Comparison of ENCODE assay signal across 8 cellular contexts in the genomic region with DNA sequence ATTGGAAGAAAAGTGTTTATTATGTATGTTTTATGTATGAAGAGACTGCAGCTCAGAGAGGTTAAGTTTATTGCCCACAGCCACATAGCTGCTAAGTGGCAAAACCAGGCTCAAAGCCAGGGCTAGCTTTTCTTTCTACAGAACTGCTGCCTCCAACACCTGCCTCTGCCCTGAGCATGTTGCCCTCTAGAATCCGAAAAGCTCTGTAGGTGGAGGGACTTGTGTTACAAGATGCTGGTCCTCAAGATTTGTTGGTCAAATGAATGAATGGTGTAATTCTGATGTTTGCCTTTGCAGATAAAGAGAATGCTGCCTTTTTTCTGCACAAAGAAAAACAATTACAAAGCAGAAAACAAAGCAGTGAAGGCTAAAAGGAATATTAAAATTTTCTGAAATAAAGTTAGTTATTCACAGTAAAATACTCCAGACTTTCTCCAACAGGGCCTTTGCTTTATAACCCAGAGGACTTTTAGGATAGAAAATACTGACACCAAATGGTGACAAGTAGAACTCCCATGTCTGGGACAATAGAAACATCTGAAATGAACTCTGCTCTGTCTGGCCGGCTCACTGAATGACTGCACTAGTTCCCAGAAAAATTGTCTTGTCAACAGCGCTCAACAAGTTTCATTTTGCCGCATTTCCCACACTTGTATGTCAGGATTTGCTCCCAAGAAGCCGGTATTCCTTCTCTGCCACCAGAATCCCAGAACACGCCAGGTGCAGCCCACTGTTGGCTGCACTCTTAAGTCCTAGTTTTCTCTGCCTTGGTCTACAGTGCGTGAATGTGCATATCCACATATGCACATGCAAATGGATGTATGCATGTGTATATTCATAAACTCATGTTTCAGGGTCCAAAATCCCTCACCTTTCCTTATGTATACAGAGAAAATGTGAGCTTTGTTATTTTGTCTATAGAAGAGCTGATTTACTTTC. TPM values are rescaled to one million over a fixed set of nuclear protein-coding genes. Genes with fewer than 3 reads are reported as not detected.
DNase-seq lines count a peak whose midpoint lies in the region; TF ChIP-seq lines count a peak whose summit lies in the region.

No MANE protein-coding gene starts in this region.

- no peak overlapping the region for H3K4me2 ChIP-seq in hepatocyte

- TF ChIP-seq EP300 in stomach (IDR thresholded peaks at IDR 0.05): no peak

- H3K9me2 ChIP-seq in hepatocyte (replicated peaks; ENCODE audit: insufficient read depth): no peaks in the 10 kb centered on the region

- intact Hi-C loops in stomach (cut with DNase I; ENCODE audit: low total_unique reads): loop anchor here (5.0 kb wide), 1 partner anchor 61 kb away; no protein-coding TSS in a partner anchor

- H2AFZ ChIP-seq in hepatocyte: no peak overlapping the region

- TF ChIP-seq POLR2A in stomach (IDR thresholded peaks at IDR 0.05): no peak

- H3K27ac ChIP-seq in hepatocyte (no peak overlapping the region), stomach (no peak overlapping the region)
- H3K27ac ChIP-seq in effector memory CD4-positive, alpha-beta T cell (ENCODE audit: insufficient read depth, low read length, poor library complexity, severe bottlenecking): no peak overlapping the region

- DNase-seq in activated CD4-positive, alpha-beta T cell treated with anti-CD3 and anti-CD28 coated beads for 48 hours: peak; percentile 11
- DNase-seq in activated CD4-positive, alpha-beta T cell treated with anti-CD3 and anti-CD28 coated beads, Interleukin-2, amount 50 U/mL, for 48 hours: no peak
- DNase-seq in H4 (ENCODE audit: low spot score) (peak; percentile 35), NCI-H1417 (lab: John Stamatoyannopoulos, UW) (peak in 2 of 3 experiments; percentile 3 to 59), adipocyte (ENCODE audit: low read depth) (peak; percentile 74), hepatocyte (ENCODE audit: low spot score) (peak; percentile 70), stomach (no peak)
- no peak for DNase-seq in effector memory CD4-positive, alpha-beta T cell

- TF ChIP-seq CTCF in hepatocyte (IDR thresholded peaks at IDR 0.05; ENCODE audit: poor library complexity) (peak; percentile 84), stomach (IDR thresholded peaks at IDR 0.05) (peak in 5 of 7 experiments; percentile 46 to 70 (median 52))

- H3K9ac ChIP-seq in adipocyte (ENCODE audit: low read length): peak overlapping the region; percentile 32

- no peaks in the 10 kb centered on the region for H3K79me2 ChIP-seq in hepatocyte

- 57% methylated on average over 7 of the region's 7 CpGs for WGBS in hepatocyte (ENCODE audit: low lambda C conversion rate, missing lambda C conversion rate)
- 32 to 42% (median 36%) methylated on average over 7 of the region's 7 CpGs for WGBS in stomach, 5 donors

- no peaks in the 10 kb centered on the region for H4K20me1 ChIP-seq in hepatocyte (ENCODE audit: insufficient read depth, poor library complexity, severe bottlenecking)

- H3K4me3 ChIP-seq in adipocyte (ENCODE audit: low read length) (peak overlapping the region; percentile 49), hepatocyte (no peak overlapping the region), stomach (no peak overlapping the region)
- H3K4me3 ChIP-seq in effector memory CD4-positive, alpha-beta T cell (ENCODE audit: insufficient read depth, low read depth, low read length, poor library complexity, severe bottlenecking): no peak overlapping the region

- H3K4me1 ChIP-seq in adipocyte (ENCODE audit: control insufficient read depth, insufficient read depth, low read length) (peaks cover 6% of the 10 kb centered on the region), hepatocyte (ENCODE audit: insufficient read depth) (peaks cover 2% of the 10 kb centered on the region), stomach (peaks cover 0 to 4% (median 3%) of the 10 kb centered on the region in 4 donors)
- no peaks in the 10 kb centered on the region for H3K4me1 ChIP-seq in effector memory CD4-positive, alpha-beta T cell (ENCODE audit: control insufficient read depth, insufficient read depth, low read length, poor library complexity, severe bottlenecking)

- H3K27me3 ChIP-seq in adipocyte (replicated peaks; ENCODE audit: control insufficient read depth, insufficient read depth, low read length) (peaks cover 22% of the 10 kb centered on the region), hepatocyte (no peaks in the 10 kb centered on the region), stomach (peaks cover 0 to 4% (median 0%) of the 10 kb centered on the region in 3 donors)
- no peaks in the 10 kb centered on the region for H3K27me3 ChIP-seq in effector memory CD4-positive, alpha-beta T cell (replicated peaks; ENCODE audit: control insufficient read depth, insufficient read depth, low read length, poor library complexity, severe bottlenecking)

- H3K9me3 ChIP-seq in adipocyte (ENCODE audit: control insufficient read depth, low read length) (no peaks in the 10 kb centered on the region), hepatocyte (ENCODE audit: low read depth) (no peaks in the 10 kb centered on the region), stomach (no peaks in the 10 kb centered on the region)
- no peaks in the 10 kb centered on the region for H3K9me3 ChIP-seq in effector memory CD4-positive, alpha-beta T cell (ENCODE audit: control insufficient read depth, low read length)

- H3K36me3 ChIP-seq in adipocyte (ENCODE audit: control insufficient read depth, insufficient read depth, low read length, severe bottlenecking) (no peaks in the 10 kb centered on the region), hepatocyte (replicated peaks; ENCODE audit: insufficient read depth, low read depth) (no peaks in the 10 kb centered on the region), stomach (no peaks in the 10 kb centered on the region)
- H3K36me3 ChIP-seq in effector memory CD4-positive, alpha-beta T cell (ENCODE audit: control insufficient read depth, insufficient read depth, low read length): no peaks in the 10 kb centered on the region

RNA-seq across cellular contexts. Expression of a gene that starts 11.0 kb away (rescaled TPM):
- total RNA-seq in H4 (2014; rRNA removed; shearing (Covaris generic)): not detected in 2 replicates
- total RNA-seq in hepatocyte (not detected in 2 replicates), stomach (not detected)
- polyA plus RNA-seq in hepatocyte (0.10 TPM in 1 of 2 replicates, not detected in the other), stomach (not detected)

RNA-seq across cellular contexts. Expression of a gene that starts 21.9 kb away (rescaled TPM):
- 0.10 TPM in 1 of 2 replicates, not detected in the other for total RNA-seq in H4 (2014; rRNA removed; shearing (Covaris generic))
- total RNA-seq in hepatocyte (4.8 and 6.9 TPM in 2 replicates), stomach (10 to 100 TPM in 4 of 5 donors, 1 to 10 TPM in 1; 1.3 to 38.5 (median 25.2) TPM)
- polyA plus RNA-seq in hepatocyte (6.3 and 9.7 TPM in 2 replicates), stomach (10 to 100 TPM in 2 of 3 donors, 1 to 10 TPM in 1; 9.6 to 22.0 (median 20.2) TPM)

Comparison
In these comparisons a context has a peak if more than half of its experiments do, and no peak if none do; other contexts are left out.
1. DNase-seq: peak in activated CD4-positive, alpha-beta T cell treated with anti-CD3 and anti-CD28 coated beads for 48 hours (single experiment), H4 (single experiment), NCI-H1417 (2 of 3), adipocyte (single experiment) and hepatocyte (single experiment); none in activated CD4-positive, alpha-beta T cell treated with anti-CD3 and anti-CD28 coated beads, Interleukin-2, amount 50 U/mL, for 48 hours (0 of 2), stomach (single experiment) and effector memory CD4-positive, alpha-beta T cell (0 of 3).